In the genomic region with DNA sequence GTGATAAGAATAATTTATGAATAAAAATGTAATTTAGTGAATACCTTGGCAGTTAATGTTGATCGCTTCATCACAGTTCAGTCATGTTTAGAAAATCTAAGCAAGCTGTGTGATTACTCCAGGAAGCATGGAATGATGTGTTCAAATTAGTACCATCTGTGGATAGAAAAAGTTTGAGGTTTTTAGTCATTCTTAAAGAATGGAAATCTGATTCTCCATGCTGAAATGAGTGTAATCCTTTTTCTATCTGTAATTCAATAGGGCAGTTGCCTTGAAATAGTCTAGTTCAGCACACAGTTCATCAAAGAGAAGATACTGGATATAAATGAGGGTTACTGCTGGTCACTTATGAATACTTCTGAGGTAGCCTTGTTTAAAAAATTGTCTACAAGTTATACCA, we compare ENCODE assay signal across 12 cellular contexts.
DNase-seq lines count a peak whose midpoint lies in the region; ATAC-seq and TF ChIP-seq lines count a peak whose summit lies in the region.
"Had no signal": no experiment of that assay in that cellular context is flagged by ENCODE, and none has a peak within 500 bp of the region (broad histone marks: within the 10 kb centered on the region; RNA-seq: fewer than 3 reads in every experiment).

No MANE protein-coding gene starts in this region.

- no peaks in the 10 kb centered on the region for H3K9me2 ChIP-seq in GM23248 (ENCODE audit: insufficient read depth)

- peak; percentile 93 for DNase-seq in GM23248
- DNase-seq in fibroblast of peridontal ligament (ENCODE audit: extremely low read depth): peak; percentile 98
- peak; percentile 85 for DNase-seq in skeletal muscle cell (ENCODE audit: low read depth)
- DNase-seq in stimulated activated CD4-positive, alpha-beta T cell treated with anti-CD3 and anti-CD28 coated beads, Interleukin-2, amount 100 ng/mL, for 48 hours: no peak
- DNase-seq in NCI-H1105 treated with DMSO at 0.1 percent for 48 hours (lab: John Stamatoyannopoulos, UW): no peak
- no peak for DNase-seq in adrenal gland
- DNase-seq: heart right ventricle; NCI-H1930; stimulated activated CD4-positive, alpha-beta T cell treated with anti-CD3 and anti-CD28 coated beads, Interleukin-4, amount 100 ng/mL, for 4 hours had no signal

- no peak overlapping the region for H2AFZ ChIP-seq in GM23248

- H3K4me3 ChIP-seq in GM23248 (peak overlapping the region; percentile 33), skeletal muscle cell (ENCODE audit: low read depth, low read length) (peak overlapping the region; percentile 30), adrenal gland (no peak overlapping the region)
- H3K4me3 ChIP-seq: heart right ventricle, K562 had no signal

- H3K9me3 ChIP-seq in GM23248 (ENCODE audit: low read depth): no peaks in the 10 kb centered on the region
- no peaks in the 10 kb centered on the region for H3K9me3 ChIP-seq in adrenal gland (replicated peaks in 1 of 3)

- peak overlapping the region; percentile 85 for H3K4me2 ChIP-seq in GM23248 (ENCODE audit: unreplicated experiment)

- H3F3A ChIP-seq in GM23248 (ENCODE audit: insufficient read depth): peaks cover 30% of the 10 kb centered on the region

- H3K9ac ChIP-seq in GM23248: no peak overlapping the region

- H3K79me2 ChIP-seq in GM23248 (ENCODE audit: insufficient read depth): no peaks in the 10 kb centered on the region

- no peak for TF ChIP-seq POLR2A in adrenal gland (IDR thresholded peaks at IDR 0.05)

- no peaks in the 10 kb centered on the region for H3K36me3 ChIP-seq in GM23248 (ENCODE audit: low read depth)
- H3K36me3 ChIP-seq in adrenal gland (replicated peaks in 1 of 2): no peaks in the 10 kb centered on the region
- H3K36me3 ChIP-seq: heart right ventricle had no signal

- WGBS in GM23248 (ENCODE audit: low coverage in 1 of 2, low lambda C conversion rate in 2 of 2, missing lambda C conversion rate in 2 of 2), 2 experiments: 0 to 7% methylated on average over 1 of the region's 1 CpG
- 86 to 96% (median 88%) methylated on average over 1 of the region's 1 CpG for WGBS in adrenal gland, 4 donors

- H3K27ac ChIP-seq in GM23248 (peak overlapping the region; percentile 73), adrenal gland (no peak overlapping the region)
- H3K27ac ChIP-seq: heart right ventricle had no signal

- H4K20me1 ChIP-seq in GM23248 (ENCODE audit: insufficient read depth): no peaks in the 10 kb centered on the region

- H3K4me1 ChIP-seq in GM23248 (ENCODE audit: insufficient read depth) (peaks cover 35% of the 10 kb centered on the region), adrenal gland (replicated peaks in 1 of 2) (no peaks in the 10 kb centered on the region)
- H3K4me1 ChIP-seq: heart right ventricle had no signal

- TF ChIP-seq CTCF in adrenal gland (IDR thresholded peaks at IDR 0.05): no peak

- in situ Hi-C loops in GM23248 (cut with MboI): no loop called here

- intact Hi-C loops in adrenal gland (cut with DNase I): no loop called here

- no peaks in the 10 kb centered on the region for H3K27me3 ChIP-seq in GM23248 (replicated peaks; ENCODE audit: insufficient read depth)
- H3K27me3 ChIP-seq in adrenal gland: no peaks in the 10 kb centered on the region
- H3K27me3 ChIP-seq: heart right ventricle had no signal

- ATAC-seq in SK-N-SH treated with all-trans-retinoic acid at 6 μM for 48 hours (peak; percentile 99), GM18907 (IDR thresholded peaks at IDR 0.05; ENCODE audit: unreplicated experiment) (no peak)
- ATAC-seq: heart right ventricle, K562 had no signal

TF ChIP-seq in SK-N-SH treated with all-trans-retinoic acid at 6 μM for 48 hours, 23 proteins besides CTCF, POLR2A, EP300 and RAD21:
- TF ChIP-seq TOX (CRISPR knock-in tag; IDR thresholded peaks at IDR 0.05; ENCODE audit: borderline replicate concordance): peak; percentile 91; the same call in 1 of the 2 replicates
- TF ChIP-seq ISL1 (CRISPR knock-in tag; IDR thresholded peaks at IDR 0.05): no peak

Comparison
In these comparisons a context has a peak if more than half of its experiments do, and no peak if none do; other contexts are left out.
1. DNase-seq: peak in GM23248 (single experiment), fibroblast of peridontal ligament (single experiment) and skeletal muscle cell (single experiment); none in stimulated activated CD4-positive, alpha-beta T cell treated with anti-CD3 and anti-CD28 coated beads, Interleukin-2, amount 100 ng/mL, for 48 hours (0 of 2), NCI-H1105 treated with DMSO at 0.1 percent for 48 hours (single experiment) and adrenal gland (0 of 7).
2. H3K4me3 ChIP-seq: peak in GM23248 (single experiment) and skeletal muscle cell (single experiment); none in adrenal gland (0 of 4).